13 cellular contexts compared by ENCODE assay signal in the genomic region with DNA sequence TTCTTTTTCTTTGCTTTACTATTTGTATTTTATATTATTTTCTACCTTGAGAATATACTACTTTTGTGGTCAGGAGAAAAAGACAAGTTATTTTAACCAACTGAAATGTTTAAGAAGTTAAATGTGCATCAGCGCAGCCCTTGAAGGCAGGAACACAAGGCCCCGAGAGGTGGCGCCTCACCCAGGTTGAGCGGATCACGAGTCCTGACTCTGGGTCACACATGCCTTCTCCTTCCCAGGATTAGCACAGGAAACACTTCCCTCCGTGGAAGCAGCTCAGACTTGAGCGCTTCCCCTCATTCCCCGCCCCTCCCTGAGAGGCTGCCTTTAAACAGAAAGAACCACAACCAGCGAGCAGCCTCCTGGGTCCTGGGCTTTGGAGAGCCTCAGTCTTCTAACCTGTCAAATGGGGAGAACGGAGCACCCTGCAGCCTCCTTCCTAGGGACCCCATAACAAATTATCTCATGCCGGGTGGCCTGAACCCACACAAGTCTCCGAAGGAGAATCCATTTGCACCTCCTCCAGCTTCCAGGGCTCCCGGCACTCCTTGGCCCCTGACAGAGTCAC.
DNase-seq lines count a peak whose midpoint lies in the region; FAIRE-seq and TF ChIP-seq lines count a peak whose summit lies in the region.
"Had no signal": no experiment of that assay in that cellular context is flagged by ENCODE, and none has a peak within 500 bp of the region (broad histone marks: within the 10 kb centered on the region; RNA-seq: fewer than 3 reads in every experiment).

No MANE protein-coding gene starts in this region.

- H3K27me3 Mint-ChIP-seq in CD14-positive monocyte (ENCODE audit: low read depth in 3 of 3): peaks cover 10 to 24% (median 21%) of the 10 kb centered on the region in 3 donors
- H3K27me3 Mint-ChIP-seq in activated naive CD8-positive, alpha-beta T cell treated with anti-CD3 and anti-CD28 coated beads for 36 hours: peaks cover 16% of the 10 kb centered on the region

- DNase-seq in CD14-positive monocyte (ENCODE audit: low spot score) (no peak), GM13977 (ENCODE audit: low spot score) (no peak), SK-MEL-5 (ENCODE audit: low read depth, low spot score) (peak; percentile 51), iris pigment epithelial cell (ENCODE audit: low read depth) (peak; percentile 31), glomerular visceral epithelial cell (ENCODE audit: extremely low spot score) (no peak), COR-L47 (lab: John Stamatoyannopoulos, UW) (no peak), urothelium cell line (ENCODE audit: low spot score) (no peak)
- DNase-seq in activated naive CD8-positive, alpha-beta T cell treated with anti-CD3 and anti-CD28 coated beads for 36 hours: no peak
- DNase-seq: activated CD4-positive, alpha-beta T cell treated with anti-CD3 and anti-CD28 coated beads for 1 hour; DMS79; SJCRH30; transverse colon had no signal

- H3K4me1 Mint-ChIP-seq in CD14-positive monocyte: peaks cover 8% of the 10 kb centered on the region
- peaks cover 1% of the 10 kb centered on the region for H3K4me1 Mint-ChIP-seq in activated naive CD8-positive, alpha-beta T cell treated with anti-CD3 and anti-CD28 coated beads for 36 hours

- FAIRE-seq in urothelium cell line (lab: Jason Lieb, UNC): no peak

- H3K4me3 Mint-ChIP-seq in CD14-positive monocyte: no peak overlapping the region
- H3K4me3 Mint-ChIP-seq in activated naive CD8-positive, alpha-beta T cell treated with anti-CD3 and anti-CD28 coated beads for 36 hours: no peak overlapping the region
- H3K4me3 Mint-ChIP-seq: neural crest cell had no signal

- intact Hi-C loops in CD14-positive monocyte (cut with micrococcal nuclease): no loop called here

- H3K27ac Mint-ChIP-seq in CD14-positive monocyte: no peak overlapping the region
- no peak overlapping the region for H3K27ac Mint-ChIP-seq in activated naive CD8-positive, alpha-beta T cell treated with anti-CD3 and anti-CD28 coated beads for 36 hours

- no peaks in the 10 kb centered on the region for H3K36me3 Mint-ChIP-seq in CD14-positive monocyte
- no peaks in the 10 kb centered on the region for H3K36me3 Mint-ChIP-seq in activated naive CD8-positive, alpha-beta T cell treated with anti-CD3 and anti-CD28 coated beads for 36 hours

- in situ Hi-C loops in GM13977 (cut with MboI; ENCODE audit: low pct_unique_long_range_greater_than_20kb, low sequenced_read_pairs, unreplicated experiment): loop anchor here (25.0 kb wide), 1 partner anchor 510 kb away; no protein-coding TSS in a partner anchor
- in situ Hi-C loops in SK-MEL-5 (cut with HindIII; ENCODE audit: low pct_unique_long_range_greater_than_20kb, low sequenced_read_pairs): no loop called here

- TF ChIP-seq CTCF in CD14-positive monocyte (IDR thresholded peaks at IDR 0.05): peak; percentile 24
- peak; percentile 25 for TF ChIP-seq CTCF in GM13977 (IDR thresholded peaks at IDR 0.05; ENCODE audit: extremely low read depth, insufficient read depth, missing control alignments)

- peaks cover 0 to 8% (median 4%) of the 10 kb centered on the region in 7 donors for H3K9me3 Mint-ChIP-seq in CD14-positive monocyte
- H3K9me3 Mint-ChIP-seq in activated naive CD8-positive, alpha-beta T cell treated with anti-CD3 and anti-CD28 coated beads for 36 hours: no peaks in the 10 kb centered on the region

Comparison
In these comparisons a context has a peak if more than half of its experiments do, and no peak if none do; other contexts are left out.
1. DNase-seq: peak in SK-MEL-5 (single experiment) and iris pigment epithelial cell (single experiment); none in CD14-positive monocyte (single experiment), GM13977 (single experiment), glomerular visceral epithelial cell (single experiment), COR-L47 (single experiment), urothelium cell line (single experiment) and activated naive CD8-positive, alpha-beta T cell treated with anti-CD3 and anti-CD28 coated beads for 36 hours (single experiment).